23 cellular contexts compared by ENCODE assay signal in genomic region chr6:135419162-135419561, GRCh38.
DNase-seq lines count a peak whose midpoint lies in the region; ATAC-seq, FAIRE-seq and TF ChIP-seq lines count a peak whose summit lies in the region.
"Had no signal": no experiment of that assay in that cellular context is flagged by ENCODE, and none has a peak within 500 bp of the region (broad histone marks: within the 10 kb centered on the region; RNA-seq: fewer than 3 reads in every experiment).

No MANE protein-coding gene starts in this region.

- no peak overlapping the region for H3K4ac ChIP-seq in IMR-90 (ENCODE audit: low read depth, low read length)

- no peak overlapping the region for H3K56ac ChIP-seq in IMR-90 (ENCODE audit: extremely low read depth, insufficient read depth, low read length)

- no peaks in the 10 kb centered on the region for H3K9me3 ChIP-seq in IMR-90 (ENCODE audit: control insufficient read depth, insufficient read depth, low read length)
- no peaks in the 10 kb centered on the region for H3K9me3 ChIP-seq in K562 (replicated peaks; ENCODE audit: control insufficient read depth, insufficient read depth, low read depth, low read length)
- H3K9me3 ChIP-seq: left lung, SJCRH30, thyroid gland had no signal

- H3K27ac Mint-ChIP-seq in stimulated activated naive B cell treated with anti-CD40 and anti-IgM and Interleukin-4, amounts not matched to agents 10 μg/mL and 1 μg/mL and 100 μg/mL, for 72 hours, result no peak overlapping the region
- H3K27ac Mint-ChIP-seq: activated CD8-positive, alpha-beta memory T cell treated with anti-CD3 and anti-CD28 coated beads, Interleukin-2, amount 10 ng/mL, durations not matched to agents 7 days and 5 days; H9; stimulated activated effector memory CD8-positive, alpha-beta T cell treated with anti-CD3 and anti-CD28 coated beads, Interleukin-12 subunit alpha, Interleukin-12 subunit beta, amount 100 ng/mL, for 72 hours; T-helper 2 cell treated with Interferon-gamma antibody and Interleukin-4, amounts not matched to agents 5 μg/mL and 100 μg/mL, for 36 hours had no signal

- no peaks in the 10 kb centered on the region for H3K9me3 Mint-ChIP-seq in stimulated activated naive B cell treated with anti-CD40 and anti-IgM and Interleukin-4, amounts not matched to agents 10 μg/mL and 1 μg/mL and 100 μg/mL, for 72 hours
- H3K9me3 Mint-ChIP-seq: H9; stimulated activated effector memory CD8-positive, alpha-beta T cell treated with anti-CD3 and anti-CD28 coated beads, Interleukin-12 subunit alpha, Interleukin-12 subunit beta, amount 100 ng/mL, for 72 hours had no signal

- FAIRE-seq in K562 (lab: Jason Lieb, UNC), result no peak
- FAIRE-seq: colon, GM12878 had no signal

- in situ Hi-C loops in IMR-90 (cut with MboI; ENCODE audit: low sequenced_read_pairs), result no loop called here
- in situ Hi-C loops in K562 (cut with MboI), result no loop called here
- in situ Hi-C loops in GM13976 (cut with MboI; ENCODE audit: low sequenced_read_pairs, unreplicated experiment), result no loop called here

- no peak overlapping the region for H2AK5ac ChIP-seq in IMR-90 (ENCODE audit: low read depth, low read length)

- peak; percentile 89 for ATAC-seq in IMR-90 (ENCODE audit: low read depth)
- ATAC-seq in K562, result peak; percentile 63
- no peak for ATAC-seq in HG02981 (IDR thresholded peaks at IDR 0.05; ENCODE audit: unreplicated experiment)
- ATAC-seq in stimulated activated naive B cell treated with anti-CD40 and anti-IgM and Interleukin-4, amounts not matched to agents 10 μg/mL and 1 μg/mL and 100 μg/mL, for 72 hours (replicated peaks), result no peak
- ATAC-seq: activated CD8-positive, alpha-beta memory T cell treated with anti-CD3 and anti-CD28 coated beads, Interleukin-2, amount 10 ng/mL, durations not matched to agents 7 days and 5 days; GM12878; left lung; stimulated activated effector memory CD8-positive, alpha-beta T cell treated with anti-CD3 and anti-CD28 coated beads, Interleukin-12 subunit alpha, Interleukin-12 subunit beta, amount 100 ng/mL, for 72 hours had no signal

- H3K9me1 ChIP-seq in IMR-90 (ENCODE audit: insufficient read depth, low read length) (no peaks in the 10 kb centered on the region), K562 (ENCODE audit: control insufficient read depth, insufficient read depth, low read length) (no peaks in the 10 kb centered on the region)

- peaks cover 2 to 4% of the 10 kb centered on the region in 2 donors for H3K4me1 Mint-ChIP-seq in stimulated activated naive B cell treated with anti-CD40 and anti-IgM and Interleukin-4, amounts not matched to agents 10 μg/mL and 1 μg/mL and 100 μg/mL, for 72 hours

- no peak overlapping the region for H2BK20ac ChIP-seq in IMR-90 (ENCODE audit: low read depth, low read length)

- H2BK5ac ChIP-seq in IMR-90 (ENCODE audit: low read depth, low read length, poor library complexity, severe bottlenecking), result no peak overlapping the region

- no peak for TF ChIP-seq RAD21 in IMR-90 (IDR thresholded peaks at IDR 0.05; ENCODE audit: low read length)
- TF ChIP-seq RAD21 in K562 (CRISPR knock-in tag; conservative IDR thresholded peaks at IDR 0.05 in 1 of 2, IDR thresholded peaks at IDR 0.05 in 1 of 2), result no peak

- H3K36me3 ChIP-seq in IMR-90 (ENCODE audit: control insufficient read depth, insufficient read depth, low read length), result peaks cover 1% of the 10 kb centered on the region; the same call in 1 of the 2 replicates
- H3K36me3 ChIP-seq in K562 (ENCODE audit: control insufficient read depth, insufficient read depth, low read length), result peaks cover 17% of the 10 kb centered on the region; the same call in 2 of the 3 replicates
- H3K36me3 ChIP-seq: left lung, SJCRH30, thyroid gland had no signal

- WGBS in IMR-90 (ENCODE audit: extremely low coverage in 2 of 2, insufficient read length in 1 of 2), 2 experiments, result no CpG with 5 or more reads among the region's 2 CpGs
- 13% methylated on average over 2 of the region's 2 CpGs for WGBS in K562 (ENCODE audit: insufficient coverage, low coverage, missing lambda C conversion rate)

- H3K36me3 Mint-ChIP-seq in stimulated activated naive B cell treated with anti-CD40 and anti-IgM and Interleukin-4, amounts not matched to agents 10 μg/mL and 1 μg/mL and 100 μg/mL, for 72 hours, result peaks cover 8 to 17% of the 10 kb centered on the region in 2 donors

- no peak overlapping the region for H3K23ac ChIP-seq in IMR-90 (ENCODE audit: low read depth, low read length)

- no peak overlapping the region for H2BK15ac ChIP-seq in IMR-90 (ENCODE audit: low read depth, low read length)

- BruUV-seq in IMR-90 (replicated peaks; lab: Mats Ljungman, UMichigan) (no TSS peak), K562 (replicated peaks; lab: Mats Ljungman, UMichigan) (no TSS peak)

- TF ChIP-seq CTCF in AG09319 (IDR thresholded peaks at IDR 0.05; ENCODE audit: low read depth, low read length) (no peak), IMR-90 (conservative IDR thresholded peaks at IDR 0.05; ENCODE audit: low read depth, low read length) (no peak), K562 (IDR thresholded peaks at IDR 0.05 in 2 of 3, conservative IDR thresholded peaks at IDR 0.05 in 1 of 3; ENCODE audit: insufficient read depth in 2 of 3, low read depth in 1 of 3, low read length in 3 of 3) (no peak), fibroblast of villous mesenchyme (IDR thresholded peaks at IDR 0.05; ENCODE audit: insufficient read depth, low read depth, low read length) (no peak), GM13976 (IDR thresholded peaks at IDR 0.05; ENCODE audit: borderline replicate concordance, control extremely low read depth, extremely low read depth, insufficient read depth, missing control alignments) (no peak), dorsolateral prefrontal cortex (IDR thresholded peaks at IDR 0.05 in 54 of 56, conservative IDR thresholded peaks at IDR 0.05 in 2 of 56; ENCODE audit: low read depth in 1 of 56, partially characterized antibody in 56 of 56) (no peak)

- H4K20me1 ChIP-seq in IMR-90 (ENCODE audit: insufficient read depth, low read length) (no peaks in the 10 kb centered on the region), K562 (replicated peaks; ENCODE audit: control insufficient read depth, insufficient read depth, low read length) (no peaks in the 10 kb centered on the region)

- H4K91ac ChIP-seq in IMR-90 (ENCODE audit: insufficient read depth, low read depth, low read length), result no peak overlapping the region

- no peak overlapping the region for H3K4me2 ChIP-seq in IMR-90 (ENCODE audit: low read depth, low read length)
- no peak overlapping the region for H3K4me2 ChIP-seq in K562 (ENCODE audit: insufficient read depth, low read length)
- H3K4me2 ChIP-seq: KMS-11, PC-9 had no signal

- no peak overlapping the region for H2AK9ac ChIP-seq in IMR-90 (replicated peaks; ENCODE audit: low read depth, low read length, poor library complexity)

- H4K5ac ChIP-seq in IMR-90 (ENCODE audit: low read depth, low read length), result no peak overlapping the region

- no peaks in the 10 kb centered on the region for H3K79me1 ChIP-seq in IMR-90 (ENCODE audit: low read depth in 1 of 2, low read length in 2 of 2)

- dilution Hi-C loops in IMR-90 (cut with HindIII; ENCODE audit: low sequenced_read_pairs, unreplicated experiment), result no loop called here

- H3K4me3 ChIP-seq in IMR-90 (ENCODE audit: insufficient read depth, low read depth, low read length) (no peak overlapping the region), K562 (no peak overlapping the region), fibroblast of villous mesenchyme (ENCODE audit: low read depth, low read length) (no peak overlapping the region), dorsolateral prefrontal cortex (no peak overlapping the region)
- H3K4me3 ChIP-seq: GM12878, left lung, PC-9, SJCRH30, thyroid gland had no signal

- H3K4me1 ChIP-seq in IMR-90 (ENCODE audit: control insufficient read depth, insufficient read depth, low read length) (0 out of 2 replicates have a peak, but pooled peaks cover 2% of the 10 kb centered on the region), K562 (replicated peaks in 1 of 2; ENCODE audit: control insufficient read depth in 2 of 2, insufficient read depth in 2 of 2, low read length in 2 of 2) (peaks cover 0 to 26% of the 10 kb centered on the region in 2 experiments; a peak in 3 of 5 replicates)
- H3K4me1 ChIP-seq: left lung, SJCRH30, thyroid gland had no signal

- no peak overlapping the region for H3K18ac ChIP-seq in IMR-90 (ENCODE audit: low read depth, low read length)

- H3K9ac ChIP-seq in IMR-90 (ENCODE audit: low read depth, low read length) (no peak overlapping the region), K562 (ENCODE audit: insufficient read depth in 1 of 2, low read depth in 2 of 2, low read length in 2 of 2) (no peak overlapping the region)
- H3K9ac ChIP-seq: KMS-11 had no signal

- CTCF ChIA-PET in IMR-90 (lab: Yijun Ruan, JAX) (no interaction called here), K562 (lab: Yijun Ruan, JAX; ENCODE audit: low intra/inter-chr PET ratio) (no interaction called here)

- H3K27me3 ChIP-seq in IMR-90 (ENCODE audit: control insufficient read depth, insufficient read depth, low read length), result no peaks in the 10 kb centered on the region
- H3K27me3 ChIP-seq in K562 (ENCODE audit: control insufficient read depth in 2 of 2, insufficient read depth in 2 of 2, low read length in 2 of 2), result no peaks in the 10 kb centered on the region
- H3K27me3 ChIP-seq in dorsolateral prefrontal cortex, result no peaks in the 10 kb centered on the region
- H3K27me3 ChIP-seq: left lung, SJCRH30, thyroid gland had no signal

- no peak overlapping the region for H2AFZ ChIP-seq in IMR-90 (replicated peaks; ENCODE audit: low read length, poor library complexity)
- no peak overlapping the region; the same call in 1 of the 2 replicates for H2AFZ ChIP-seq in K562 (ENCODE audit: low read depth, low read length)
- H2AFZ ChIP-seq: PC-9 had no signal

- no peaks in the 10 kb centered on the region for H3K27me3 Mint-ChIP-seq in stimulated activated naive B cell treated with anti-CD40 and anti-IgM and Interleukin-4, amounts not matched to agents 10 μg/mL and 1 μg/mL and 100 μg/mL, for 72 hours
- H3K27me3 Mint-ChIP-seq: activated CD8-positive, alpha-beta memory T cell treated with anti-CD3 and anti-CD28 coated beads, Interleukin-2, amount 10 ng/mL, durations not matched to agents 7 days and 5 days had no signal

- DNase-seq in AG09319 (ENCODE audit: extremely low read depth, low read depth), result peak; percentile 12
- peak; percentile 91 for DNase-seq in IMR-90
- peak in 2 of 4 experiments; percentile 29 to 55 for DNase-seq in K562 (ENCODE audit: extremely low read depth in 1 of 4, low spot score in 3 of 4)
- DNase-seq in fibroblast of villous mesenchyme (ENCODE audit: low read depth), result peak; percentile 43
- DNase-seq in GM13976 (ENCODE audit: low spot score), result no peak
- no peak for DNase-seq in dorsolateral prefrontal cortex
- no peak for DNase-seq in stimulated activated naive B cell treated with anti-CD40 and anti-IgM and Interleukin-4, amounts not matched to agents 10 μg/mL and 1 μg/mL and 100 μg/mL, for 72 hours
- DNase-seq: activated CD8-positive, alpha-beta memory T cell treated with anti-CD3 and anti-CD28 coated beads, Interleukin-2, amount 10 ng/mL, durations not matched to agents 7 days and 5 days; amniotic stem cell; H9; left lung; NCI-H1417 treated with DMSO at 0.1 percent for 48 hours; NCI-H2171 treated with DMSO at 0.1 percent for 48 hours; NCI-H748 treated with DMSO at 0.1 percent for 48 hours; SJCRH30; thyroid gland had no signal

- no peak overlapping the region for H3K14ac ChIP-seq in IMR-90 (replicated peaks; ENCODE audit: low read depth, low read length)

- TF ChIP-seq EP300 in K562 (IDR thresholded peaks at IDR 0.05; ENCODE audit: low read length), result no peak; the same call in 1 of the 2 replicates

- no peaks in the 10 kb centered on the region; the same call in 2 of the 3 replicates for H3K79me2 ChIP-seq in K562 (ENCODE audit: control insufficient read depth, insufficient read depth, low read length)

- TF ChIP-seq POLR2A in IMR-90 (IDR thresholded peaks at IDR 0.05; ENCODE audit: low read depth, low read length), result no peak
- no peak for TF ChIP-seq POLR2A in K562 (conservative IDR thresholded peaks at IDR 0.05)

- H3K27ac ChIP-seq in IMR-90 (ENCODE audit: insufficient read depth, low read length), result no peak overlapping the region
- H3K27ac ChIP-seq in K562 (ENCODE audit: extremely low read depth, low read depth, low read length), result peak overlapping the region; percentile 9; the same call in 1 of the 3 replicates
- H3K27ac ChIP-seq in dorsolateral prefrontal cortex, result no peak overlapping the region
- H3K27ac ChIP-seq: KMS-11, left lung, PC-9, SJCRH30, thyroid gland had no signal

- H4K8ac ChIP-seq in IMR-90 (ENCODE audit: low read depth in 2 of 2, low read length in 2 of 2), result no peak overlapping the region

- intact Hi-C loops in IMR-90 (cut with micrococcal nuclease), result no loop called here
- intact Hi-C loops in K562 (cut with micrococcal nuclease), result no loop called here
- intact Hi-C loops in dorsolateral prefrontal cortex (cut with DNase I), result no loop called here

- no peak overlapping the region for H2BK120ac ChIP-seq in IMR-90 (ENCODE audit: low read depth, low read length)

- no peak overlapping the region for H3K4me3 Mint-ChIP-seq in stimulated activated naive B cell treated with anti-CD40 and anti-IgM and Interleukin-4, amounts not matched to agents 10 μg/mL and 1 μg/mL and 100 μg/mL, for 72 hours
- H3K4me3 Mint-ChIP-seq: activated CD8-positive, alpha-beta memory T cell treated with anti-CD3 and anti-CD28 coated beads, Interleukin-2, amount 10 ng/mL, durations not matched to agents 7 days and 5 days; H9; stimulated activated effector memory CD8-positive, alpha-beta T cell treated with anti-CD3 and anti-CD28 coated beads, Interleukin-12 subunit alpha, Interleukin-12 subunit beta, amount 100 ng/mL, for 72 hours; T-helper 2 cell treated with Interferon-gamma antibody and Interleukin-4, amounts not matched to agents 5 μg/mL and 100 μg/mL, for 36 hours had no signal

- POLR2A ChIA-PET in IMR-90 (lab: Charles Lee; ENCODE audit: unreplicated experiment), result no interaction called here
- POLR2A ChIA-PET in K562 (lab: Yijun Ruan, JAX), result interaction anchor here (0.6 to 1.6 kb wide), 7 partner anchors 9 to 646 kb away, joined by 3 to 5 read pairs (median 3); no protein-coding TSS in a partner anchor

Comparison
In these comparisons a context has a peak if more than half of its experiments do, and no peak if none do; other contexts are left out.
1. DNase-seq: peak in AG09319 (single experiment), IMR-90 (single experiment) and fibroblast of villous mesenchyme (single experiment); none in GM13976 (single experiment), dorsolateral prefrontal cortex (0 of 10) and stimulated activated naive B cell treated with anti-CD40 and anti-IgM and Interleukin-4, amounts not matched to agents 10 μg/mL and 1 μg/mL and 100 μg/mL, for 72 hours (single experiment).
2. ATAC-seq: peak in IMR-90 (single experiment) and K562 (single experiment); none in HG02981 (single experiment) and stimulated activated naive B cell treated with anti-CD40 and anti-IgM and Interleukin-4, amounts not matched to agents 10 μg/mL and 1 μg/mL and 100 μg/mL, for 72 hours (0 of 2).